ENCODE assay signal across 14 cellular contexts in the genomic region with DNA sequence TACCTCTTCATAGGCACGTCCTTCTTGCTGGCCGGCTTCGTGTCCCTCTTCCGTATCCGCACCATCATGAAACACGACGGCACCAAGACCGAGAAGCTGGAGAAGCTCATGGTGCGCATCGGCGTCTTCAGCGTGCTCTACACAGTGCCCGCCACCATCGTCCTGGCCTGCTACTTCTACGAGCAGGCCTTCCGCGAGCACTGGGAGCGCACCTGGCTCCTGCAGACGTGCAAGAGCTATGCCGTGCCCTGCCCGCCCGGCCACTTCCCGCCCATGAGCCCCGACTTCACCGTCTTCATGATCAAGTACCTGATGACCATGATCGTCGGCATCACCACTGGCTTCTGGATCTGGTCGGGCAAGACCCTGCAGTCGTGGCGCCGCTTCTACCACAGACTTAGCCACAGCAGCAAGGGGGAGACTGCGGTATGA. TPM values are rescaled to one million over a fixed set of nuclear protein-coding genes. Genes with fewer than 3 reads are reported as not detected.
DNase-seq lines count a peak whose midpoint lies in the region; ATAC-seq and TF ChIP-seq lines count a peak whose summit lies in the region.
"Had no signal": no experiment of that assay in that cellular context is flagged by ENCODE, and none has a peak within 500 bp of the region (broad histone marks: within the 10 kb centered on the region; RNA-seq: fewer than 3 reads in every experiment).

No MANE protein-coding gene starts in this region.

- no peaks in the 10 kb centered on the region for H3K27me3 ChIP-seq in Caco-2 (replicated peaks; ENCODE audit: control insufficient read depth, insufficient read depth, low read length)
- no peaks in the 10 kb centered on the region for H3K27me3 ChIP-seq in Peyer's patch
- H3K27me3 ChIP-seq in psoas muscle (ENCODE audit: insufficient read depth in 3 of 3, low read length in 2 of 3), result no peaks in the 10 kb centered on the region

- no peaks in the 10 kb centered on the region for H3K9me3 Mint-ChIP-seq in Caco-2 (ENCODE audit: unreplicated experiment)
- peaks cover 11% of the 10 kb centered on the region for H3K9me3 Mint-ChIP-seq in glutamatergic neuron (ENCODE audit: unreplicated experiment)
- H3K9me3 Mint-ChIP-seq: activated CD4-positive, alpha-beta memory T cell treated with anti-CD3 and anti-CD28 coated beads, Interleukin-2, amount 10 ng/mL, durations not matched to agents 7 days and 5 days; activated naive CD4-positive, alpha-beta T cell treated with anti-CD3 and anti-CD28 coated beads, Interleukin-2, amount 50 U/mL, for 24 hours had no signal

- no peak for TF ChIP-seq CTCF in Caco-2 (IDR thresholded peaks at IDR 0.05; ENCODE audit: insufficient read depth in 1 of 2, low read depth in 1 of 2, low read length in 1 of 2, severe bottlenecking in 1 of 2, unreplicated experiment in 1 of 2)
- TF ChIP-seq CTCF in Peyer's patch (IDR thresholded peaks at IDR 0.05), result no peak
- TF ChIP-seq CTCF in psoas muscle (IDR thresholded peaks at IDR 0.05), result no peak
- no peak for TF ChIP-seq CTCF in glutamatergic neuron (IDR thresholded peaks at IDR 0.05; ENCODE audit: partially characterized antibody, unreplicated experiment)

- H3K36me3 Mint-ChIP-seq in Caco-2 (ENCODE audit: insufficient read depth, unreplicated experiment) (peaks cover 24% of the 10 kb centered on the region), glutamatergic neuron (ENCODE audit: unreplicated experiment) (no peaks in the 10 kb centered on the region)
- H3K36me3 Mint-ChIP-seq: activated naive CD4-positive, alpha-beta T cell treated with anti-CD3 and anti-CD28 coated beads, Interleukin-2, amount 50 U/mL, for 24 hours had no signal

- no peak overlapping the region for H3K27ac Mint-ChIP-seq in Caco-2 (ENCODE audit: unreplicated experiment)
- no peak overlapping the region for H3K27ac Mint-ChIP-seq in glutamatergic neuron (ENCODE audit: unreplicated experiment)
- H3K27ac Mint-ChIP-seq: activated CD4-positive, alpha-beta memory T cell treated with anti-CD3 and anti-CD28 coated beads, Interleukin-2, amount 10 ng/mL, durations not matched to agents 7 days and 5 days; activated naive CD4-positive, alpha-beta T cell treated with anti-CD3 and anti-CD28 coated beads, Interleukin-2, amount 50 U/mL, for 24 hours had no signal

- H3K36me3 ChIP-seq in Caco-2 (ENCODE audit: control insufficient read depth, insufficient read depth, low read length) (peaks cover 3% of the 10 kb centered on the region; the same call in 1 of the 2 replicates), Peyer's patch (no peaks in the 10 kb centered on the region), psoas muscle (ENCODE audit: insufficient read depth in 1 of 2, low read depth in 1 of 2) (no peaks in the 10 kb centered on the region)

- H3K27me3 Mint-ChIP-seq in Caco-2 (ENCODE audit: insufficient read depth, unreplicated experiment), result no peaks in the 10 kb centered on the region
- H3K27me3 Mint-ChIP-seq in glutamatergic neuron (ENCODE audit: unreplicated experiment), result peaks cover 11% of the 10 kb centered on the region

- peaks cover 28% of the 10 kb centered on the region for H3K4me1 Mint-ChIP-seq in Caco-2 (ENCODE audit: low read depth, unreplicated experiment)
- peaks cover 32% of the 10 kb centered on the region for H3K4me1 Mint-ChIP-seq in glutamatergic neuron (ENCODE audit: low read depth, unreplicated experiment)

- DNase-seq in Caco-2 (no peak), Peyer's patch (no peak), left ventricle myocardium superior (peak; percentile 44), psoas muscle (peak; percentile 25 to 60), H4 (ENCODE audit: low spot score) (no peak), G401 (ENCODE audit: low spot score) (no peak), glutamatergic neuron (no peak)
- DNase-seq: Calu3, kidney glomerular epithelial cell, SW 1271 had no signal

- POLR2A ChIA-PET in Caco-2 (lab: Charles Lee), result no interaction called here

- H3K4me3 ChIP-seq in Caco-2 (ENCODE audit: low read depth, low read length) (peak overlapping the region; percentile 8; the same call in 1 of the 2 replicates), Peyer's patch (peak overlapping the region; percentile 3 to 81 (median 40)), psoas muscle (peak overlapping the region; percentile 87)

- no peak for ATAC-seq in left ventricle myocardium superior
- ATAC-seq in psoas muscle, result no peak
- ATAC-seq in GM18867 (IDR thresholded peaks at IDR 0.05; ENCODE audit: unreplicated experiment), result no peak

- in situ Hi-C loops in G401 (cut with HindIII; ENCODE audit: low sequenced_read_pairs), result no loop called here

- CTCF ChIA-PET in Caco-2 (lab: Charles Lee), result no interaction called here

- H3K9me3 ChIP-seq in Caco-2 (no peaks in the 10 kb centered on the region), Peyer's patch (no peaks in the 10 kb centered on the region), psoas muscle (no peaks in the 10 kb centered on the region)

- peaks cover 55% of the 10 kb centered on the region for H3K4me1 ChIP-seq in Caco-2
- peaks cover 0 to 36% (median 12%) of the 10 kb centered on the region in 4 donors for H3K4me1 ChIP-seq in Peyer's patch
- peaks cover 47% of the 10 kb centered on the region for H3K4me1 ChIP-seq in psoas muscle

- H3K27ac ChIP-seq in Peyer's patch, result peak overlapping the region in 2 of 4 donors; percentile 79 to 94
- H3K27ac ChIP-seq in psoas muscle, result peak overlapping the region; percentile 96

- intact Hi-C loops in Caco-2 (cut with micrococcal nuclease; ENCODE audit: unreplicated experiment), result no loop called here
- intact Hi-C loops in left ventricle myocardium superior (cut with micrococcal nuclease), result no loop called here
- intact Hi-C loops in psoas muscle (cut with DNase I), result loop anchor here (1.0 to 10.0 kb wide), 7 partner anchors 126 to 596 kb away; partner anchors contain the start of gene FAM117B (in 1 of the 2)

- no peak for TF ChIP-seq POLR2A in Peyer's patch (IDR thresholded peaks at IDR 0.05)

- no TSS peak for BruUV-seq in Caco-2 (replicated peaks; lab: Mats Ljungman, UMichigan)

- H3K4me3 Mint-ChIP-seq in Caco-2 (ENCODE audit: unreplicated experiment), result no peak overlapping the region
- H3K4me3 Mint-ChIP-seq in glutamatergic neuron (ENCODE audit: unreplicated experiment), result no peak overlapping the region
- H3K4me3 Mint-ChIP-seq: activated CD4-positive, alpha-beta memory T cell treated with anti-CD3 and anti-CD28 coated beads, Interleukin-2, amount 10 ng/mL, durations not matched to agents 7 days and 5 days; activated naive CD4-positive, alpha-beta T cell treated with anti-CD3 and anti-CD28 coated beads, Interleukin-2, amount 50 U/mL, for 24 hours had no signal

- WGBS in psoas muscle, 3 donors, result 42 to 67% (median 57%) methylated on average over 32 of the region's 32 CpGs

RNA-seq across cellular contexts. Expression of gene FZD7, which starts 2.3 kb away (rescaled TPM):
- total RNA-seq in Caco-2 (2022) (40.4 and 41.4 TPM in 2 replicates), Peyer's patch (10 to 100 TPM in 2 of 4 donors, 1 to 10 TPM in 2; 5.8 to 18.8 (median 11.4) TPM), left ventricle myocardium superior (24.6 TPM), psoas muscle (10 to 100 TPM in 2 of 4 donors, 1 to 10 TPM in 2; 4.1 to 32.1 (median 9.9) TPM), glutamatergic neuron (ENCODE audit: unreplicated experiment) (19.0 TPM)
- 10 to 100 TPM in 1 of 3 donors, 1 to 10 TPM in 2; 1.8 to 14.4 (median 3.7) TPM for polyA plus RNA-seq in psoas muscle
- 19.0 and 25.2 TPM in 2 replicates for total RNA-seq in H4 (2014; rRNA removed; shearing (Covaris generic))
- 17.5 and 18.5 TPM in 2 replicates for total RNA-seq in G401 (2014; rRNA removed; shearing (Covaris generic))

RNA-seq across cellular contexts. Expression of gene KIAA2012, which starts 37.1 kb away (rescaled TPM):
- total RNA-seq in Caco-2 (2022), result 0.27 and 0.37 TPM in 2 replicates
- under 1 TPM in 1 of 4 donors, not detected in 3; 0.27 TPM for total RNA-seq in Peyer's patch
- not detected for total RNA-seq in left ventricle myocardium superior
- under 1 TPM in 1 of 4 donors, not detected in 3; 0.06 TPM for total RNA-seq in psoas muscle
- under 1 TPM in 1 of 3 donors, not detected in 2; 0.03 TPM for polyA plus RNA-seq in psoas muscle
- total RNA-seq in H4 (2014; rRNA removed; shearing (Covaris generic)), result not detected in 2 replicates
- not detected in 2 replicates for total RNA-seq in G401 (2014; rRNA removed; shearing (Covaris generic))
- total RNA-seq in glutamatergic neuron (ENCODE audit: unreplicated experiment), result not detected
- total RNA-seq: activated CD4-positive, alpha-beta memory T cell treated with anti-CD3 and anti-CD28 coated beads, Interleukin-2, amount 10 ng/mL, durations not matched to agents 7 days and 5 days; Calu3; NCI-H460 had no signal

Comparison
In these comparisons a context has a peak if more than half of its experiments do, and no peak if none do; other contexts are left out.
1. DNase-seq: peak in left ventricle myocardium superior (single experiment) and psoas muscle (2 of 2); none in Caco-2 (0 of 2), Peyer's patch (0 of 3), H4 (single experiment), G401 (single experiment) and glutamatergic neuron (single experiment).
2. H3K4me3 ChIP-seq: peak in every context shown above with its lines; median percentile 87 in psoas muscle; 40 in Peyer's patch; 8 in Caco-2.
3. intact Hi-C loops: an anchor here in psoas muscle (1.0 to 10.0 kb wide); none called in Caco-2 and left ventricle myocardium superior.